In the genomic region with DNA sequence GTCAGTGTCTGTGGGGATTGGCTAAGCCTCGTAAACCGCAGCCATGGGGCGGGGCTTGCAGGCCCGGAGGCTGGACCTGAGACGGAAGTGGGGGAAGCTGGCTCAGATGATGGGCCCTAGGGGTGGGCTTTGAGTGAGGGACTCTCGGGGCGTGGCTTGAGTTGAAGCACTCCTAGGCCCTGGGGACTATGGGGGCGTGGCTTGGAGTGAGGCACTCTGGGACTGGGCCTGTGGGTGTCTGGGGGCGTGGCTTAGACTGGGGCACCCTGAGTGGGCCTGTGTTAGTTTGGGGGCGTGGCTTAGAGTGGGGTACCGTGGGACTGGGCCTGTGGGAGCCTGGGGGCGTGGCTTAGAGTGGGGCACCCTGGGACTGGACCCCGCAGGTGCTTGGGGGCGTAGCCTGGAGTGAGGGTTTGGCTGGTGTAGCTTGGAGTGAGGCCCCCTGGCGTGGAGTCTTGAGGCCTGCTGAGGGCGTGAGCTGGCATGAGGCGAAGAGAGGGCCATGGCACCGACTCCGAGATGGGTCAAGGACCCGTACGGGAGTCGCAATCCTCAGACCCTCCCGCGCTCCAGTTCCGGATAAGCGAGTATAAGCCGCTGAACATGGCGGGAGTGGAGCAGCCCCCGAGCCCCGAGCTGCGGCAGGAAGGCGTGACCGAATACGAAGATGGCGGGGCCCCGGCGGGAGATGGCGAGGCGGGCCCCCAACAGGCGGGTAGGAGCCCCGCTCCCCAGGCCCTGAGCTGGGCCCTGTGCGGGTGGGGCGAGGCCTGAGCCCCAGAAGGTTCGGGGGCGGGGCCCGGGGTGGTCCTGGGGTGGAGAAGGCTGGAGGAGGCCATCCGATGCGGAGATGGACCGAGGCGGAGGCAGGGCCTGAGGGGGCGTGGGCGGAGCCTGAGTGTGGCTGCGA, we compare ENCODE assay signal across 1 cellular context.
TF ChIP-seq lines count a peak whose summit lies in the region.

No MANE protein-coding gene starts in this region.

TF ChIP-seq in HEK293, 187 proteins besides CTCF, POLR2A, EP300 and RAD21 (continued from another document and continues in another):
- TF ChIP-seq, protein P1, sequence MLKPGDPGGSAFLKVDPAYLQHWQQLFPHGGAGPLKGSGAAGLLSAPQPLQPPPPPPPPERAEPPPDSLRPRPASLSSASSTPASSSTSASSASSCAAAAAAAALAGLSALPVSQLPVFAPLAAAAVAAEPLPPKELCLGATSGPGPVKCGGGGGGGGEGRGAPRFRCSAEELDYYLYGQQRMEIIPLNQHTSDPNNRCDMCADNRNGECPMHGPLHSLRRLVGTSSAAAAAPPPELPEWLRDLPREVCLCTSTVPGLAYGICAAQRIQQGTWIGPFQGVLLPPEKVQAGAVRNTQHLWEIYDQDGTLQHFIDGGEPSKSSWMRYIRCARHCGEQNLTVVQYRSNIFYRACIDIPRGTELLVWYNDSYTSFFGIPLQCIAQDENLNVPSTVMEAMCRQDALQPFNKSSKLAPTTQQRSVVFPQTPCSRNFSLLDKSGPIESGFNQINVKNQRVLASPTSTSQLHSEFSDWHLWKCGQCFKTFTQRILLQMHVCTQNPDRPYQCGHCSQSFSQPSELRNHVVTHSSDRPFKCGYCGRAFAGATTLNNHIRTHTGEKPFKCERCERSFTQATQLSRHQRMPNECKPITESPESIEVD (tag by site-specific recombination; IDR thresholded peaks at IDR 0.05), result no peak
- TF ChIP-seq ZNF169 (tag by site-specific recombination; IDR thresholded peaks at IDR 0.05) (no peak), ZNF24 (tag by site-specific recombination; IDR thresholded peaks at IDR 0.05) (no peak), ZNF510 (tag by site-specific recombination; IDR thresholded peaks at IDR 0.05; ENCODE audit: insufficient replicate concordance) (no peak), ZNF548 (tag by site-specific recombination; IDR thresholded peaks at IDR 0.05) (no peak), EGR2 (tag by site-specific recombination; IDR thresholded peaks at IDR 0.05; ENCODE audit: low read depth) (0 out of 2 replicates have a peak, but pooled peaks have one; percentile 61), WT1 (tag by site-specific recombination; IDR thresholded peaks at IDR 0.05) (no peak), ZNF146 (tag by site-specific recombination; IDR thresholded peaks at IDR 0.05) (no peak), YY2 (tag by site-specific recombination; IDR thresholded peaks at IDR 0.05) (peak; percentile 60; the same call in 1 of the 2 replicates), KLF10 (tag by site-specific recombination; IDR thresholded peaks at IDR 0.05) (peak; percentile 32; the same call in 1 of the 2 replicates), BCL11B (tag by site-specific recombination; IDR thresholded peaks at IDR 0.05; ENCODE audit: low read depth) (no peak), ZNF549 (tag by site-specific recombination; IDR thresholded peaks at IDR 0.05) (no peak), ZNF174 (tag by site-specific recombination; IDR thresholded peaks at IDR 0.05) (no peak), ZBTB20 (tag by site-specific recombination; IDR thresholded peaks at IDR 0.05) (no peak), ZNF530 (tag by site-specific recombination; IDR thresholded peaks at IDR 0.05; ENCODE audit: low read depth) (no peak), TRIM28 (IDR thresholded peaks at IDR 0.05; ENCODE audit: borderline replicate concordance, low read length) (no peak), ZNF629 (tag by site-specific recombination; IDR thresholded peaks at IDR 0.05) (no peak), ZNF350 (tag by site-specific recombination; IDR thresholded peaks at IDR 0.05) (no peak), SP3 (tag by site-specific recombination; IDR thresholded peaks at IDR 0.05) (peak; percentile 84), ZNF76 (tag by site-specific recombination; IDR thresholded peaks at IDR 0.05; ENCODE audit: borderline replicate concordance, low read depth) (peak; percentile 82), REPIN1 (tag by site-specific recombination; IDR thresholded peaks at IDR 0.05; ENCODE audit: low read depth) (no peak), ZNF132 (tag by site-specific recombination; IDR thresholded peaks at IDR 0.05; ENCODE audit: borderline replicate concordance) (no peak), SP2 (tag by site-specific recombination; IDR thresholded peaks at IDR 0.05) (peak; percentile 86), ZNF514 (tag by site-specific recombination; IDR thresholded peaks at IDR 0.05) (no peak), ZBTB8A (tag by site-specific recombination; IDR thresholded peaks at IDR 0.05) (no peak), GLIS2 (tag by site-specific recombination; IDR thresholded peaks at IDR 0.05) (peak; percentile 87), GFI1B (tag by site-specific recombination; IDR thresholded peaks at IDR 0.05) (no peak), ZNF19 (tag by site-specific recombination; IDR thresholded peaks at IDR 0.05; ENCODE audit: low read depth) (no peak), ZNF341 (tag by site-specific recombination; IDR thresholded peaks at IDR 0.05; ENCODE audit: low read depth) (peak; percentile 72), ZNF843 (tag by site-specific recombination; IDR thresholded peaks at IDR 0.05) (no peak), ZNF585B (tag by site-specific recombination; IDR thresholded peaks at IDR 0.05) (no peak), ZXDB (tag by site-specific recombination; IDR thresholded peaks at IDR 0.05) (peak; percentile 47; the same call in 1 of the 2 replicates)
- TF ChIP-seq, protein P2, sequence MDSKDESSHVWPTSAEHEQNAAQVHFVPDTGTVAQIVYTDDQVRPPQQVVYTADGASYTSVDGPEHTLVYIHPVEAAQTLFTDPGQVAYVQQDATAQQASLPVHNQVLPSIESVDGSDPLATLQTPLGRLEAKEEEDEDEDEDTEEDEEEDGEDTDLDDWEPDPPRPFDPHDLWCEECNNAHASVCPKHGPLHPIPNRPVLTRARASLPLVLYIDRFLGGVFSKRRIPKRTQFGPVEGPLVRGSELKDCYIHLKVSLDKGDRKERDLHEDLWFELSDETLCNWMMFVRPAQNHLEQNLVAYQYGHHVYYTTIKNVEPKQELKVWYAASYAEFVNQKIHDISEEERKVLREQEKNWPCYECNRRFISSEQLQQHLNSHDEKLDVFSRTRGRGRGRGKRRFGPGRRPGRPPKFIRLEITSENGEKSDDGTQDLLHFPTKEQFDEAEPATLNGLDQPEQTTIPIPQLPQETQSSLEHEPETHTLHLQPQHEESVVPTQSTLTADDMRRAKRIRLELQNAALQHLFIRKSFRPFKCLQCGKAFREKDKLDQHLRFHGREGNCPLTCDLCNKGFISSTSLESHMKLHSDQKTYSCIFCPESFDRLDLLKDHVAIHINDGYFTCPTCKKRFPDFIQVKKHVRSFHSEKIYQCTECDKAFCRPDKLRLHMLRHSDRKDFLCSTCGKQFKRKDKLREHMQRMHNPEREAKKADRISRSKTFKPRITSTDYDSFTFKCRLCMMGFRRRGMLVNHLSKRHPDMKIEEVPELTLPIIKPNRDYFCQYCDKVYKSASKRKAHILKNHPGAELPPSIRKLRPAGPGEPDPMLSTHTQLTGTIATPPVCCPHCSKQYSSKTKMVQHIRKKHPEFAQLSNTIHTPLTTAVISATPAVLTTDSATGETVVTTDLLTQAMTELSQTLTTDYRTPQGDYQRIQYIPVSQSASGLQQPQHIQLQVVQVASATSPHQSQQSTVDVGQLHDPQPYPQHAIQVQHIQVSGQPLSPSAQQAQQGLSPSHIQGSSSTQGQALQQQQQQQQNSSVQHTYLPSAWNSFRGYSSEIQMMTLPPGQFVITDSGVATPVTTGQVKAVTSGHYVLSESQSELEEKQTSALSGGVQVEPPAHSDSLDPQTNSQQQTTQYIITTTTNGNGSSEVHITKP (tag by site-specific recombination; IDR thresholded peaks at IDR 0.05), result no peak
- TF ChIP-seq, protein P3, sequence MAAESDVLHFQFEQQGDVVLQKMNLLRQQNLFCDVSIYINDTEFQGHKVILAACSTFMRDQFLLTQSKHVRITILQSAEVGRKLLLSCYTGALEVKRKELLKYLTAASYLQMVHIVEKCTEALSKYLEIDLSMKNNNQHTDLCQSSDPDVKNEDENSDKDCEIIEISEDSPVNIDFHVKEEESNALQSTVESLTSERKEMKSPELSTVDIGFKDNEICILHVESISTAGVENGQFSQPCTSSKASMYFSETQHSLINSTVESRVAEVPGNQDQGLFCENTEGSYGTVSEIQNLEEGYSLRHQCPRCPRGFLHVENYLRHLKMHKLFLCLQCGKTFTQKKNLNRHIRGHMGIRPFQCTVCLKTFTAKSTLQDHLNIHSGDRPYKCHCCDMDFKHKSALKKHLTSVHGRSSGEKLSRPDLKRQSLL (tag by site-specific recombination; IDR thresholded peaks at IDR 0.05), result no peak
- TF ChIP-seq, protein P4, sequence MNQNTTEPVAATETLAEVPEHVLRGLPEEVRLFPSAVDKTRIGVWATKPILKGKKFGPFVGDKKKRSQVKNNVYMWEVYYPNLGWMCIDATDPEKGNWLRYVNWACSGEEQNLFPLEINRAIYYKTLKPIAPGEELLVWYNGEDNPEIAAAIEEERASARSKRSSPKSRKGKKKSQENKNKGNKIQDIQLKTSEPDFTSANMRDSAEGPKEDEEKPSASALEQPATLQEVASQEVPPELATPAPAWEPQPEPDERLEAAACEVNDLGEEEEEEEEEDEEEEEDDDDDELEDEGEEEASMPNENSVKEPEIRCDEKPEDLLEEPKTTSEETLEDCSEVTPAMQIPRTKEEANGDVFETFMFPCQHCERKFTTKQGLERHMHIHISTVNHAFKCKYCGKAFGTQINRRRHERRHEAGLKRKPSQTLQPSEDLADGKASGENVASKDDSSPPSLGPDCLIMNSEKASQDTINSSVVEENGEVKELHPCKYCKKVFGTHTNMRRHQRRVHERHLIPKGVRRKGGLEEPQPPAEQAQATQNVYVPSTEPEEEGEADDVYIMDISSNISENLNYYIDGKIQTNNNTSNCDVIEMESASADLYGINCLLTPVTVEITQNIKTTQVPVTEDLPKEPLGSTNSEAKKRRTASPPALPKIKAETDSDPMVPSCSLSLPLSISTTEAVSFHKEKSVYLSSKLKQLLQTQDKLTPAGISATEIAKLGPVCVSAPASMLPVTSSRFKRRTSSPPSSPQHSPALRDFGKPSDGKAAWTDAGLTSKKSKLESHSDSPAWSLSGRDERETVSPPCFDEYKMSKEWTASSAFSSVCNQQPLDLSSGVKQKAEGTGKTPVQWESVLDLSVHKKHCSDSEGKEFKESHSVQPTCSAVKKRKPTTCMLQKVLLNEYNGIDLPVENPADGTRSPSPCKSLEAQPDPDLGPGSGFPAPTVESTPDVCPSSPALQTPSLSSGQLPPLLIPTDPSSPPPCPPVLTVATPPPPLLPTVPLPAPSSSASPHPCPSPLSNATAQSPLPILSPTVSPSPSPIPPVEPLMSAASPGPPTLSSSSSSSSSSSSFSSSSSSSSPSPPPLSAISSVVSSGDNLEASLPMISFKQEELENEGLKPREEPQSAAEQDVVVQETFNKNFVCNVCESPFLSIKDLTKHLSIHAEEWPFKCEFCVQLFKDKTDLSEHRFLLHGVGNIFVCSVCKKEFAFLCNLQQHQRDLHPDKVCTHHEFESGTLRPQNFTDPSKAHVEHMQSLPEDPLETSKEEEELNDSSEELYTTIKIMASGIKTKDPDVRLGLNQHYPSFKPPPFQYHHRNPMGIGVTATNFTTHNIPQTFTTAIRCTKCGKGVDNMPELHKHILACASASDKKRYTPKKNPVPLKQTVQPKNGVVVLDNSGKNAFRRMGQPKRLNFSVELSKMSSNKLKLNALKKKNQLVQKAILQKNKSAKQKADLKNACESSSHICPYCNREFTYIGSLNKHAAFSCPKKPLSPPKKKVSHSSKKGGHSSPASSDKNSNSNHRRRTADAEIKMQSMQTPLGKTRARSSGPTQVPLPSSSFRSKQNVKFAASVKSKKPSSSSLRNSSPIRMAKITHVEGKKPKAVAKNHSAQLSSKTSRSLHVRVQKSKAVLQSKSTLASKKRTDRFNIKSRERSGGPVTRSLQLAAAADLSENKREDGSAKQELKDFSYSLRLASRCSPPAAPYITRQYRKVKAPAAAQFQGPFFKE (tag by site-specific recombination; IDR thresholded peaks at IDR 0.05; ENCODE audit: borderline replicate concordance), result no peak
- TF ChIP-seq, protein P5, sequence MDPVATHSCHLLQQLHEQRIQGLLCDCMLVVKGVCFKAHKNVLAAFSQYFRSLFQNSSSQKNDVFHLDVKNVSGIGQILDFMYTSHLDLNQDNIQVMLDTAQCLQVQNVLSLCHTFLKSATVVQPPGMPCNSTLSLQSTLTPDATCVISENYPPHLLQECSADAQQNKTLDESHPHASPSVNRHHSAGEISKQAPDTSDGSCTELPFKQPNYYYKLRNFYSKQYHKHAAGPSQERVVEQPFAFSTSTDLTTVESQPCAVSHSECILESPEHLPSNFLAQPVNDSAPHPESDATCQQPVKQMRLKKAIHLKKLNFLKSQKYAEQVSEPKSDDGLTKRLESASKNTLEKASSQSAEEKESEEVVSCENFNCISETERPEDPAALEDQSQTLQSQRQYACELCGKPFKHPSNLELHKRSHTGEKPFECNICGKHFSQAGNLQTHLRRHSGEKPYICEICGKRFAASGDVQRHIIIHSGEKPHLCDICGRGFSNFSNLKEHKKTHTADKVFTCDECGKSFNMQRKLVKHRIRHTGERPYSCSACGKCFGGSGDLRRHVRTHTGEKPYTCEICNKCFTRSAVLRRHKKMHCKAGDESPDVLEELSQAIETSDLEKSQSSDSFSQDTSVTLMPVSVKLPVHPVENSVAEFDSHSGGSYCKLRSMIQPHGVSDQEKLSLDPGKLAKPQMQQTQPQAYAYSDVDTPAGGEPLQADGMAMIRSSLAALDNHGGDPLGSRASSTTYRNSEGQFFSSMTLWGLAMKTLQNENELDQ (tag by site-specific recombination; IDR thresholded peaks at IDR 0.05; ENCODE audit: low read depth), result no peak
- TF ChIP-seq, protein P6, sequence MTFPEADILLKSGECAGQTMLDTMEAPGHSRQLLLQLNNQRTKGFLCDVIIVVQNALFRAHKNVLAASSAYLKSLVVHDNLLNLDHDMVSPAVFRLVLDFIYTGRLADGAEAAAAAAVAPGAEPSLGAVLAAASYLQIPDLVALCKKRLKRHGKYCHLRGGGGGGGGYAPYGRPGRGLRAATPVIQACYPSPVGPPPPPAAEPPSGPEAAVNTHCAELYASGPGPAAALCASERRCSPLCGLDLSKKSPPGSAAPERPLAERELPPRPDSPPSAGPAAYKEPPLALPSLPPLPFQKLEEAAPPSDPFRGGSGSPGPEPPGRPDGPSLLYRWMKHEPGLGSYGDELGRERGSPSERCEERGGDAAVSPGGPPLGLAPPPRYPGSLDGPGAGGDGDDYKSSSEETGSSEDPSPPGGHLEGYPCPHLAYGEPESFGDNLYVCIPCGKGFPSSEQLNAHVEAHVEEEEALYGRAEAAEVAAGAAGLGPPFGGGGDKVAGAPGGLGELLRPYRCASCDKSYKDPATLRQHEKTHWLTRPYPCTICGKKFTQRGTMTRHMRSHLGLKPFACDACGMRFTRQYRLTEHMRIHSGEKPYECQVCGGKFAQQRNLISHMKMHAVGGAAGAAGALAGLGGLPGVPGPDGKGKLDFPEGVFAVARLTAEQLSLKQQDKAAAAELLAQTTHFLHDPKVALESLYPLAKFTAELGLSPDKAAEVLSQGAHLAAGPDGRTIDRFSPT (tag by site-specific recombination; IDR thresholded peaks at IDR 0.05), result peak; percentile 74
- TF ChIP-seq, protein P7, sequence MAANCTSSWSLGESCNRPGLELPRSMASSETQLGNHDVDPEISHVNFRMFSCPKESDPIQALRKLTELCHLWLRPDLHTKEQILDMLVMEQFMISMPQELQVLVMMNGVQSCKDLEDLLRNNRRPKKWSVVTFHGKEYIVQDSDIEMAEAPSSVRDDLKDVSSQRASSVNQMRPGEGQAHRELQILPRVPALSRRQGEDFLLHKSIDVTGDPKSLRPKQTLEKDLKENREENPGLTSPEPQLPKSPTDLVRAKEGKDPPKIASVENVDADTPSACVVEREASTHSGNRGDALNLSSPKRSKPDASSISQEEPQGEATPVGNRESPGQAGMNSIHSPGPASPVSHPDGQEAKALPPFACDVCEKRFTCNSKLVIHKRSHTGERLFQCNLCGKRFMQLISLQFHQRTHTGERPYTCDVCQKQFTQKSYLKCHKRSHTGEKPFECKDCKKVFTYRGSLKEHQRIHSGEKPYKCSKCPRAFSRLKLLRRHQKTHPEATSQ (tag by site-specific recombination; IDR thresholded peaks at IDR 0.05), result no peak
